Comparison of ENCODE assay signal across 8 cellular contexts in the genomic region with DNA sequence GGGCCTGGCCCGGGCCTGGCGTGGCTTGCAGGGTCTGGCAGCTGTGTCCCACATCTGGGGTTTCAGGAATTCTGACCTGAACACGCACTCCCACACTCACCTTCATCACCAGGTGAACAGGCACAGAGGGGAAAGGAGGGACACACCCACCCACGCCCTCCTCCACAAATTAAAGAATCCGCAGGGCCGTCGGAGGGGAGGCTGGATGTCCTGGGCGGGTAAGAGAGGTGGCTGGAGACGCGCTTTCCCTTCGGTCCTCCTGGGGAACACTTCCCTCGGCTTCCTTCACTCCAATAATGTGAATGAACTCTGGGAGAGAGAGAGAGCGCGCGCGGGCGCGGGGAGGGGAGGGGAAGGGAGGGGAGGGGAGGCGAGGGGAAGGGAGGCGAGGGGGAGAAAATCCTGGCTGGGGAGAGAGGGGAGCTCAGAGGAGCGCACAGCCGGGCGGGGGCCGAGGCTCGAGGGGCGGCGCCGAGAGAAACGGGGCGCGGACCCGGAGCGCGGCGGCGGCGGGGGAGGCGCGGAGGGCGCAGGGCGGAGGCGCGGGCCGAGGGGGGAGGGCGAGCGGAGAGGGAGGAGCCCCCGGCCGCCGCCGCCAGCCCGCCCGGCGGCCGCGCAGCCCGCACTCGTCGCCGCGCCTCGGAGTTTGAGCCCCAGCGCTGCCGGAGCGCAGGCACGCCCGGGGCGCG. TPM values are rescaled to one million over a fixed set of nuclear protein-coding genes. Genes with fewer than 3 reads are reported as not detected.
DNase-seq lines count a peak whose midpoint lies in the region; ATAC-seq and TF ChIP-seq lines count a peak whose summit lies in the region.

CACNG4 (plus strand) TSS at position 625 of the 689 bp plus-strand sequence. CDS start 205 bp downstream, outside the sequence.

- H3K36me3 ChIP-seq in CD8-positive, alpha-beta T cell (ENCODE audit: insufficient read depth, low read length): no peaks in the 10 kb centered on the region
- H3K36me3 ChIP-seq in neural progenitor cell: no peaks in the 10 kb centered on the region

- ATAC-seq in CD8-positive, alpha-beta T cell: no peak
- ATAC-seq in GM18870 (IDR thresholded peaks at IDR 0.05; ENCODE audit: unreplicated experiment): no peak
- no peak for ATAC-seq in HG02763 (IDR thresholded peaks at IDR 0.05; ENCODE audit: unreplicated experiment)

- TF ChIP-seq CTCF in CD8-positive, alpha-beta T cell (IDR thresholded peaks at IDR 0.05): no peak
- TF ChIP-seq CTCF in dorsolateral prefrontal cortex (IDR thresholded peaks at IDR 0.05 in 54 of 56, conservative IDR thresholded peaks at IDR 0.05 in 2 of 56; ENCODE audit: low read depth in 1 of 56, partially characterized antibody in 56 of 56) (no peak), neural progenitor cell (IDR thresholded peaks at IDR 0.05) (no peak)

- H3K27ac Mint-ChIP-seq in CD8-positive, alpha-beta T cell: no peak within 1 kb of the TSS
- H3K27ac Mint-ChIP-seq in neural progenitor cell: peak within 1 kb of the TSS; percentile 65

- peaks cover 8% of the 10 kb centered on the region for H3K4me1 ChIP-seq in CD8-positive, alpha-beta T cell (ENCODE audit: insufficient read depth, low read length)
- peaks cover 30% of the 10 kb centered on the region for H3K4me1 ChIP-seq in neural progenitor cell

- POLR2A ChIA-PET in CD8-positive, alpha-beta T cell (lab: Charles Lee): no interaction called here

- CTCF ChIA-PET in CD8-positive, alpha-beta T cell (lab: Charles Lee): no interaction called here

- H3K4me3 Mint-ChIP-seq in CD8-positive, alpha-beta T cell: peak within 1 kb of the TSS; percentile 71
- peak within 1 kb of the TSS; percentile 92 for H3K4me3 Mint-ChIP-seq in neural progenitor cell

- H3K36me3 Mint-ChIP-seq in CD8-positive, alpha-beta T cell: no peaks in the 10 kb centered on the region
- peaks cover 12% of the 10 kb centered on the region for H3K36me3 Mint-ChIP-seq in neural progenitor cell

- intact Hi-C loops in CD8-positive, alpha-beta T cell (cut with DNase I, micrococcal nuclease): no loop called here
- intact Hi-C loops in dorsolateral prefrontal cortex (cut with DNase I): no loop called here

- no peak within 1 kb of the TSS for H3K4me3 ChIP-seq in CD8-positive, alpha-beta T cell (ENCODE audit: low read depth, low read length)
- peak within 1 kb of the TSS; percentile 27 to 73 (median 56) for H3K4me3 ChIP-seq in dorsolateral prefrontal cortex
- H3K4me3 ChIP-seq in neural progenitor cell: peak within 1 kb of the TSS; percentile 67

- peak within 1 kb of the TSS; percentile 92 for H3K4me2 ChIP-seq in neural progenitor cell

- no peaks in the 10 kb centered on the region for H3K9me3 ChIP-seq in CD8-positive, alpha-beta T cell (ENCODE audit: low read length)
- H3K9me3 ChIP-seq in neural progenitor cell (ENCODE audit: low read depth): no peaks in the 10 kb centered on the region

- H3K27ac ChIP-seq in CD8-positive, alpha-beta T cell (ENCODE audit: low read depth, low read length): no peak within 1 kb of the TSS
- H3K27ac ChIP-seq in dorsolateral prefrontal cortex (peak within 1 kb of the TSS in 1 of 59 donors; percentile 57), neural progenitor cell (no peak within 1 kb of the TSS)

- H4K20me1 ChIP-seq in neural progenitor cell (ENCODE audit: low read depth): peaks cover 36% of the 10 kb centered on the region

- no peak for DNase-seq in CD8-positive, alpha-beta T cell
- peak; percentile 31 for DNase-seq in NCI-H1105 treated with DMSO at 0.1 percent for 48 hours (lab: John Stamatoyannopoulos, UW)
- DNase-seq in dorsolateral prefrontal cortex: no peak
- DNase-seq in neural progenitor cell (ENCODE audit: low spot score): peak; percentile 74
- no peak for DNase-seq in NOMO-1 treated with dmso at 0.1 percent for 144 hours (lab: John Stamatoyannopoulos, UW; ENCODE audit: unreplicated experiment)
- DNase-seq in hippocampal formation (lab: John Stamatoyannopoulos, UW): no peak

- H3K9ac ChIP-seq in neural progenitor cell: no peak within 1 kb of the TSS

- H3K79me2 ChIP-seq in neural progenitor cell (ENCODE audit: low read depth): no peaks in the 10 kb centered on the region

- peak within 1 kb of the TSS; percentile 63 for H2AFZ ChIP-seq in neural progenitor cell (replicated peaks)

- H3K27me3 ChIP-seq in CD8-positive, alpha-beta T cell (ENCODE audit: insufficient read depth, low read length): peaks cover 12% of the 10 kb centered on the region
- peaks cover 0 to 73% (median 39%) of the 10 kb centered on the region in 45 donors for H3K27me3 ChIP-seq in dorsolateral prefrontal cortex
- peaks cover 87% of the 10 kb centered on the region for H3K27me3 ChIP-seq in neural progenitor cell

- no peaks in the 10 kb centered on the region for H3K9me3 Mint-ChIP-seq in CD8-positive, alpha-beta T cell
- H3K9me3 Mint-ChIP-seq in neural progenitor cell: no peaks in the 10 kb centered on the region

- H3K4me1 Mint-ChIP-seq in CD8-positive, alpha-beta T cell (ENCODE audit: low read depth): peaks cover 16% of the 10 kb centered on the region
- H3K4me1 Mint-ChIP-seq in neural progenitor cell: peaks cover 49% of the 10 kb centered on the region

- peaks cover 25% of the 10 kb centered on the region for H3F3A ChIP-seq in neural progenitor cell (ENCODE audit: low read depth)

- H3K27me3 Mint-ChIP-seq in CD8-positive, alpha-beta T cell (ENCODE audit: low read depth): peaks cover 68% of the 10 kb centered on the region
- peaks cover 20% of the 10 kb centered on the region for H3K27me3 Mint-ChIP-seq in neural progenitor cell (ENCODE audit: insufficient read depth, low read depth)

RNA-seq across cellular contexts. Expression of gene CACNG4, which starts in this region (rescaled TPM):
- total RNA-seq in CD8-positive, alpha-beta T cell: not detected
- total RNA-seq in dorsolateral prefrontal cortex (10 to 100 TPM in 59 of 120 experiments, 1 to 10 TPM in 61; 4.9 to 21.4 (median 9.9) TPM), neural progenitor cell (ENCODE audit: low replicate concordance) (0.34 and 1.2 TPM in 2 replicates)

Comparison
In these comparisons a context has a peak if more than half of its experiments do, and no peak if none do; other contexts are left out.
1. DNase-seq: peak in NCI-H1105 treated with DMSO at 0.1 percent for 48 hours (single experiment) and neural progenitor cell (single experiment); none in CD8-positive, alpha-beta T cell (0 of 7), dorsolateral prefrontal cortex (0 of 10), NOMO-1 treated with dmso at 0.1 percent for 144 hours (single experiment) and hippocampal formation (0 of 2).